8 cellular contexts compared by ENCODE assay signal in the genomic region with DNA sequence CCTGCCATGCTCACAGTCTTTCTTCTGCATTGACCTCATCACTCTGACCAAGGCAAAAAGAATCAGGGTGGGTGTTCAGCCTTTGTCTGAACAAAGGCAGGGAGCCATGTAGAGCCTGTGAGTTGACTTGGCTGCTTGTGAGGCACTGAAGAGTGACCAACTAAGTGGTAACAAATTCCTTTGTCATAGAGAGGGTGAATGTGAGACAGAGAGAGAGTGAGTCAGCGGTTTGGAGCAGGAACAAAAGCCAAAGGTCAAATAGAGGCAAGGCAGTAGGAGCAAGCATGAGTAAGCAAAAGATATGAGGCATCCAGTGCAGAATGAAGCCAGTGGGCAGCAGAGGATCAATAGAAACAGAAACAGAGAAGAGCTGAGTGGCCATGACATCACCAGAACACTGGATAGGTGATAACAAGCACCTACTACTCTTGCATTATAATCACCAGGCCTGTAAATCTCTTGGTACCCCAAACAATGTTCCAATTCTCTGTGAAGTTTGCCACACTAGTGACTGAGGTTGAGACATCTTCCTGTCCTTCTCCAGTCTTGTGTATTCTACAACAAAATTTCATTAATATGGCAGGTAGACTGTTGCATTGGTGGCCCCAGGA.
DNase-seq lines count a peak whose midpoint lies in the region; ATAC-seq and TF ChIP-seq lines count a peak whose summit lies in the region.

No MANE protein-coding gene starts in this region.

- H3K4me3 ChIP-seq in fibroblast of villous mesenchyme (ENCODE audit: low read depth, low read length), result no peak overlapping the region

- ATAC-seq in HG03064 (IDR thresholded peaks at IDR 0.05; ENCODE audit: low read depth, unreplicated experiment), result peak; percentile 51
- ATAC-seq in stimulated activated naive CD8-positive, alpha-beta T cell treated with anti-CD3 and anti-CD28 coated beads, Interleukin-15, Interleukin-2, amounts not matched to agents 100 U/mL and 50 U/mL, for 24 hours, result peak; percentile 65

- peak; percentile 35 for DNase-seq in NCI-H2107 treated with DMSO at 0.1 percent for 48 hours (lab: John Stamatoyannopoulos, UW; ENCODE audit: unreplicated experiment)
- DNase-seq in NCI-H2107 (lab: John Stamatoyannopoulos, UW), result no peak
- peak; percentile 86 for DNase-seq in RPMI8226
- peak; percentile 65 for DNase-seq in fibroblast of villous mesenchyme (ENCODE audit: low read depth)
- DNase-seq in stimulated activated naive CD8-positive, alpha-beta T cell treated with anti-CD3 and anti-CD28 coated beads, Interleukin-15, Interleukin-2, amounts not matched to agents 100 U/mL and 50 U/mL, for 24 hours, result no peak
- DNase-seq in GM13976 (ENCODE audit: low spot score), result no peak
- no peak for DNase-seq in central memory CD4-positive, alpha-beta T cell

- in situ Hi-C loops in GM13976 (cut with MboI; ENCODE audit: low sequenced_read_pairs, unreplicated experiment), result no loop called here

- TF ChIP-seq CTCF in fibroblast of villous mesenchyme (IDR thresholded peaks at IDR 0.05; ENCODE audit: insufficient read depth, low read depth, low read length) (no peak), GM13976 (IDR thresholded peaks at IDR 0.05; ENCODE audit: borderline replicate concordance, control extremely low read depth, extremely low read depth, insufficient read depth, missing control alignments) (no peak)

Comparison
In these comparisons a context has a peak if more than half of its experiments do, and no peak if none do; other contexts are left out.
1. DNase-seq: peak in NCI-H2107 treated with DMSO at 0.1 percent for 48 hours (single experiment), RPMI8226 (single experiment) and fibroblast of villous mesenchyme (single experiment); none in NCI-H2107 (single experiment), stimulated activated naive CD8-positive, alpha-beta T cell treated with anti-CD3 and anti-CD28 coated beads, Interleukin-15, Interleukin-2, amounts not matched to agents 100 U/mL and 50 U/mL, for 24 hours (single experiment), GM13976 (single experiment) and central memory CD4-positive, alpha-beta T cell (single experiment).